ENCODE assay signal across 8 cellular contexts in the genomic region with DNA sequence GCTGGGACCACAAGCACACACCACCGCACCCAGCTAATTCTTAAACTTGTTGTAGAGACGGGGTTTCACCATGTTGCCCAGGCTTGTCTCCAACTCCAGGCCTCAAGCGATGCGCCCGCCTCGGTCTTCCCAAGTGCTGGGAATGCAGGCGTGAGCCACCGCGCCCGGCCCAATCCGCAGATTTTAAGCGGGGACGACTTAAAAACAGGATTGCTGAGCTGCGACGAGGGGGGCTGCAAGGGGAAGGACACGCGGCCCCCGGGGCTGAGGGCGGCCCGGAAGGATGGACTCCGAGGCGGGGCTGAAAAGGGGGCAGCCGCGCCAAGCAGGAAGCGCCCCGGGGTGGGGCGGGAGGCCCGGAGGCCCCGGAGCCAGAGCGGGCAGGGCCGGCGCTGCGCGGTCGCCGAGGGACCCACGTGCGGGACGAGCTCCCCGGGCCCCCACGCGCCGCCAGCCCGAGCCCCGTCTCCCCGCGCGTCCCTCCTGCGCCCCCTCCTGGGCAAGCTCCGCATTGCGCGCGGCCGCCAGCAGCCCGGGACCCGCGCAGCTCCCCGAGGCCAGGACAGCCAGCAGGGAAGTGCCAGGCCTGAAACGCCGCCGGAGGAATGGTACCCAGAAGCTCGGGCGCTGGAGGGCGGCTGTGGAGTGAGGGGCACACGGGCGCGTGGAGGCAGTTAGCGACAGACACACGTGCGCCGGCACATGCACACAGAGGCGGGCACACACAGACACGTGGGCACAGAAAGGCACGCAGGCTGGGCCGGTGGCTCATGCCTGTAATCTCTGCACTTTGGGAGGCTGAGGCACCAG. TPM values are rescaled to one million over a fixed set of nuclear protein-coding genes. Genes with fewer than 3 reads are reported as not detected.
DNase-seq lines count a peak whose midpoint lies in the region; ATAC-seq, FAIRE-seq and TF ChIP-seq lines count a peak whose summit lies in the region.

No MANE protein-coding gene starts in this region.

- 12 to 15% methylated on average over 51 to 75 of the region's 75 CpGs for WGBS in pancreas, 2 donors
- 29 to 39% methylated on average over 14 to 15 of the region's 75 CpGs for WGBS in thyroid gland, 2 donors

- in situ Hi-C loops in HAP-1 (cut with MboI; ENCODE audit: low sequenced_read_pairs): loop anchor here (5.0 kb wide), 1 partner anchor 82 kb away; no protein-coding TSS in a partner anchor

- H3K4me1 ChIP-seq in BLaER1 treated with 17β-estradiol and CSF1 and Interleukin-3, amounts not matched to agents 10 nM and 100 nM: peaks cover 19 to 91% (median 76%) of the 10 kb centered on the region in 10 experiments
- peaks cover 19% of the 10 kb centered on the region for H3K4me1 ChIP-seq in HAP-1
- peaks cover 9% of the 10 kb centered on the region for H3K4me1 ChIP-seq in SJSA1 (replicated peaks)
- peaks cover 0 to 8% (median 4%) of the 10 kb centered on the region in 3 donors for H3K4me1 ChIP-seq in pancreas
- H3K4me1 ChIP-seq in thyroid gland: peaks cover 8 to 17% of the 10 kb centered on the region in 2 donors

- no peaks in the 10 kb centered on the region for H3K36me3 ChIP-seq in BLaER1 treated with 17β-estradiol and CSF1 and Interleukin-3, amounts not matched to agents 10 nM and 100 nM
- H3K36me3 ChIP-seq in HAP-1 (replicated peaks): no peaks in the 10 kb centered on the region
- H3K36me3 ChIP-seq in SJSA1: no peaks in the 10 kb centered on the region
- H3K36me3 ChIP-seq in pancreas: no peaks in the 10 kb centered on the region
- no peaks in the 10 kb centered on the region for H3K36me3 ChIP-seq in thyroid gland

- TF ChIP-seq CTCF in pancreas (IDR thresholded peaks at IDR 0.05) (peak; percentile 67 to 87 (median 81)), thyroid gland (IDR thresholded peaks at IDR 0.05) (peak; percentile 36 to 99 (median 89))

- H3K9ac ChIP-seq in BLaER1 treated with 17β-estradiol and CSF1 and Interleukin-3, amounts not matched to agents 10 nM and 100 nM: peak overlapping the region in 10 of 11 experiments; percentile 54 to 78 (median 72); a peak in 19 of 22 replicates

- H3K4me2 ChIP-seq in BLaER1 treated with 17β-estradiol and CSF1 and Interleukin-3, amounts not matched to agents 10 nM and 100 nM: peak overlapping the region; percentile 82 to 97 (median 90)

- DNase-seq in HAP-1 (ENCODE audit: low spot score in 2 of 2): peak; percentile 44 to 87
- DNase-seq in SJSA1 (ENCODE audit: low read depth in 1 of 2, low spot score in 2 of 2): peak in 1 of 2 experiments; percentile 48
- peak; percentile 68 to 79 (median 70) for DNase-seq in activated naive CD4-positive, alpha-beta T cell (lab: John Stamatoyannopoulos, UW)
- peak; percentile 48 for DNase-seq in globus pallidus (ENCODE audit: low spot score)
- DNase-seq in pancreas: peak; percentile 49 to 95 (median 79)
- peak; percentile 66 to 71 for DNase-seq in thyroid gland
- DNase-seq in OCI-M2 (lab: John Stamatoyannopoulos, UW; ENCODE audit: unreplicated experiment): no peak

- no peak for TF ChIP-seq POLR2A in thyroid gland (IDR thresholded peaks at IDR 0.05)

- H3K9me3 ChIP-seq in BLaER1 treated with 17β-estradiol and CSF1 and Interleukin-3, amounts not matched to agents 10 nM and 100 nM (replicated peaks in 1 of 11): peaks cover 0 to 10% (median 0%) of the 10 kb centered on the region in 11 experiments; a peak in 2 of 22 replicates
- H3K9me3 ChIP-seq in HAP-1 (no peaks in the 10 kb centered on the region), SJSA1 (replicated peaks) (0 out of 2 replicates have a peak, but pooled peaks cover under 1% of the 10 kb centered on the region), pancreas (no peaks in the 10 kb centered on the region), thyroid gland (no peaks in the 10 kb centered on the region)

- peak overlapping the region in 9 of 11 experiments; percentile 27 to 77 (median 62); a peak in 17 of 22 replicates for H3K27ac ChIP-seq in BLaER1 treated with 17β-estradiol and CSF1 and Interleukin-3, amounts not matched to agents 10 nM and 100 nM
- no peak overlapping the region for H3K27ac ChIP-seq in SJSA1
- H3K27ac ChIP-seq in pancreas: no peak overlapping the region
- H3K27ac ChIP-seq in thyroid gland: no peak overlapping the region

- peak overlapping the region; percentile 35 to 66 (median 48); a peak in 16 of 20 replicates for H3K4me3 ChIP-seq in BLaER1 treated with 17β-estradiol and CSF1 and Interleukin-3, amounts not matched to agents 10 nM and 100 nM
- H3K4me3 ChIP-seq in HAP-1: peak overlapping the region; percentile 14
- peak overlapping the region; percentile 3; the same call in 1 of the 2 replicates for H3K4me3 ChIP-seq in SJSA1
- peak overlapping the region in 2 of 4 donors; percentile 25 to 33 for H3K4me3 ChIP-seq in pancreas
- peak overlapping the region in 1 of 3 donors; percentile 8 for H3K4me3 ChIP-seq in thyroid gland (replicated peaks in 1 of 3)

- peaks cover 0 to 28% (median 0%) of the 10 kb centered on the region in 11 experiments; a peak in 6 of 22 replicates for H4K20me1 ChIP-seq in BLaER1 treated with 17β-estradiol and CSF1 and Interleukin-3, amounts not matched to agents 10 nM and 100 nM

- intact Hi-C loops in pancreas (cut with DNase I) (loop anchor here in 2 of 3 donors (5.0 kb wide), 2 partner anchors 87 to 102 kb away; no protein-coding TSS in a partner anchor), thyroid gland (cut with DNase I) (loop anchor here (5.0 kb wide), 2 partner anchors 82 to 97 kb away; no protein-coding TSS in a partner anchor)

- FAIRE-seq in pancreas (lab: Jason Lieb, UNC): no peak

- peak; percentile 71 to 86 (median 81) for ATAC-seq in pancreas

- peaks cover 24 to 51% (median 32%) of the 10 kb centered on the region in 11 experiments for H3K27me3 ChIP-seq in BLaER1 treated with 17β-estradiol and CSF1 and Interleukin-3, amounts not matched to agents 10 nM and 100 nM
- H3K27me3 ChIP-seq in HAP-1 (ENCODE audit: low read depth) (no peaks in the 10 kb centered on the region), SJSA1 (replicated peaks) (peaks cover 70% of the 10 kb centered on the region), pancreas (no peaks in the 10 kb centered on the region), thyroid gland (no peaks in the 10 kb centered on the region)

RNA-seq across cellular contexts. Expression of a gene that starts 5.5 kb away (rescaled TPM):
- 0.58 and 6.9 TPM in 2 replicates for total RNA-seq in SJSA1 (2014; rRNA removed; shearing (Covaris generic))
- total RNA-seq in pancreas: 10 to 100 TPM in 5 of 6 donors, 1 to 10 TPM in 1; 9.8 to 20.4 (median 15.7) TPM
- polyA plus RNA-seq in pancreas: 10 to 100 TPM; 26.5 to 27.4 TPM
- 10 to 100 TPM; 33.6 to 53.0 (median 44.3) TPM for total RNA-seq in thyroid gland

RNA-seq across cellular contexts. Expression of a gene that starts 25.6 kb away (rescaled TPM):
- not detected in 2 replicates for total RNA-seq in SJSA1 (2014; rRNA removed; shearing (Covaris generic))
- under 1 TPM in 3 of 6 donors, not detected in 3; 0.12 to 0.61 (median 0.25) TPM for total RNA-seq in pancreas
- under 1 TPM; 0.09 to 0.15 TPM for polyA plus RNA-seq in pancreas
- under 1 TPM in 2 of 4 donors, not detected in 2; 0.49 to 0.78 TPM for total RNA-seq in thyroid gland

RNA-seq across cellular contexts. Expression of a gene that starts 41.1 kb away (rescaled TPM):
- total RNA-seq in SJSA1 (2014; rRNA removed; shearing (Covaris generic)): not detected in 2 replicates
- total RNA-seq in pancreas: not detected
- polyA plus RNA-seq in pancreas: under 1 TPM; 0.08 to 0.16 TPM
- under 1 TPM in 1 of 4 donors, not detected in 3; 0.13 TPM for total RNA-seq in thyroid gland

Comparison
In these comparisons a context has a peak if more than half of its experiments do, and no peak if none do; other contexts are left out.
1. H3K27ac ChIP-seq: peak in BLaER1 treated with 17β-estradiol and CSF1 and Interleukin-3, amounts not matched to agents 10 nM and 100 nM (9 of 11); none in SJSA1 (single experiment), pancreas (0 of 4) and thyroid gland (0 of 3).